17 cellular contexts compared by ENCODE assay signal in the genomic region with DNA sequence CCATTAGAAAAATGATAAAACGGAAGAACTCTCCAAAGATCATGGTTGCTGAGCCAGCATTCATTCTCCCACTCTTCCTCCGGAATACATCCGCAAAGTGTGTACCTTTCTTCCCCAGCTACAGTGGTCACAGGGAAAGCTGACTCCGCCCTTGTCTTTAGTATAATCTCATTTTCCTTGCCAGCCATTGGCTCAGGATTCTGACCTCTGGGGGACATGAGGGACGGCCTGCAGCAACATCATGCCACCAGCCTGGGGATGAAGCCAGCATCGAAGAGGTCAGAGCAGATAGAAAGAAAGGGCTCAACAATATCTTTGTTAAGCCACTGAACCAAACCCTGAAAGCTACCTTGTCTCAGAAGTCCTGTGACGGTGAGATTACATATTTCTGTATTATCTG.
"Had no signal": no experiment of that assay in that cellular context is flagged by ENCODE, and none has a peak within 500 bp of the region (broad histone marks: within the 10 kb centered on the region; RNA-seq: fewer than 3 reads in every experiment).

No MANE protein-coding gene starts in this region.

- H3K4me3 Mint-ChIP-seq: naive thymus-derived CD4-positive, alpha-beta T cell; nephron progenitor cell; type B pancreatic cell had no signal

- H3K36me3 Mint-ChIP-seq: naive thymus-derived CD4-positive, alpha-beta T cell; type B pancreatic cell had no signal

- H3K36me3 ChIP-seq: esophagus muscularis mucosa, gastrocnemius medialis, ovary, right atrium auricular region, sigmoid colon, suprapubic skin, thyroid gland had no signal

- DNase-seq: effector memory CD4-positive, alpha-beta T cell; gastrocnemius medialis; mammary epithelial cell; naive thymus-derived CD4-positive, alpha-beta T cell; nephron progenitor cell; nucleus accumbens; ovary; sigmoid colon; stimulated activated CD4-positive, alpha-beta T cell treated with anti-CD3 and anti-CD28 coated beads, Interleukin-12 subunit alpha, Interleukin-12 subunit beta, amount 100 ng/mL, for 4 hours; stimulated activated naive CD8-positive, alpha-beta T cell treated with anti-CD3 and anti-CD28 coated beads, Interleukin-15, Interleukin-2, amounts not matched to agents 100 U/mL and 50 U/mL, for 24 hours; thyroid gland had no signal

- H3K4me1 ChIP-seq: esophagus muscularis mucosa, gastrocnemius medialis, right atrium auricular region, sigmoid colon, suprapubic skin, thyroid gland had no signal

- H3K27ac Mint-ChIP-seq: naive thymus-derived CD4-positive, alpha-beta T cell; nephron progenitor cell; type B pancreatic cell had no signal

- H3K4me1 Mint-ChIP-seq: naive thymus-derived CD4-positive, alpha-beta T cell; nephron progenitor cell had no signal

- H3K27ac ChIP-seq: epithelial cell of prostate, esophagus muscularis mucosa, gastrocnemius medialis, ovary, right atrium auricular region, sigmoid colon, skin epidermis, suprapubic skin, thyroid gland had no signal

- H3K4me3 ChIP-seq: esophagus muscularis mucosa, gastrocnemius medialis, ovary, right atrium auricular region, sigmoid colon, skin epidermis, suprapubic skin, thyroid gland had no signal

- H3K9me3 Mint-ChIP-seq: type B pancreatic cell had no signal

- H3K27me3 ChIP-seq: esophagus muscularis mucosa, gastrocnemius medialis, ovary, right atrium auricular region, sigmoid colon, suprapubic skin, thyroid gland had no signal

- H3K9me3 ChIP-seq: esophagus muscularis mucosa, gastrocnemius medialis, ovary, right atrium auricular region, sigmoid colon, suprapubic skin, thyroid gland had no signal
